In genomic region chr9:114811301-114811700, GRCh38 we compare ENCODE assay signal across 19 cellular contexts. TPM values are rescaled to one million over a fixed set of nuclear protein-coding genes. Genes with fewer than 3 reads are reported as not detected.
A peak's percentile ranks its signal among the peaks of the same experiment; 100 is the strongest.
DNase-seq lines count a peak whose midpoint lies in the region; ATAC-seq and TF ChIP-seq lines count a peak whose summit lies in the region.
"Had no signal": no experiment of that assay in that cellular context is flagged by ENCODE, and none has a peak within 500 bp of the region (broad histone marks: within the 10 kb centered on the region; RNA-seq: fewer than 3 reads in every experiment).

No MANE protein-coding gene starts in this region.

- ATAC-seq in mucosa of descending colon (peak; percentile 77), GM21381 (IDR thresholded peaks at IDR 0.05; ENCODE audit: unreplicated experiment) (no peak), GM21825 (IDR thresholded peaks at IDR 0.05; ENCODE audit: unreplicated experiment) (no peak)
- ATAC-seq: CD8-positive, alpha-beta T cell; left lung; Panc1 had no signal

- DNase-seq in Calu3 (peak; percentile 57), NCI-H2171 (lab: John Stamatoyannopoulos, UW) (peak; percentile 26), cardiac fibroblast (ENCODE audit: low read depth in 2 of 2) (peak; percentile 45 to 61), mucosa of descending colon (peak in 2 of 3 donors; percentile 28 to 42), dedifferentiated amniotic fluid mesenchymal stem cell (ENCODE audit: extremely low spot score) (no peak)
- no peak for DNase-seq in activated CD4-positive, alpha-beta memory T cell treated with anti-CD3 and anti-CD28 coated beads, Interleukin-2, amount 10 ng/mL, durations not matched to agents 7 days and 5 days
- DNase-seq: activated CD4-positive, alpha-beta T cell treated with anti-CD3 and anti-CD28 coated beads, Interleukin-2, amount 10 ng/mL, durations not matched to agents 7 days and 5 days; activated naive CD4-positive, alpha-beta T cell; aorta; CD8-positive, alpha-beta T cell; left lung; NCI-H2107; NCI-H82; nucleus accumbens; stimulated activated CD4-positive, alpha-beta T cell treated with anti-CD3 and anti-CD28 coated beads, Interleukin-2, amount 100 ng/mL, for 48 hours had no signal

- TF ChIP-seq CTCF in Calu3 (IDR thresholded peaks at IDR 0.05; ENCODE audit: unreplicated experiment) (no peak), cardiac fibroblast (IDR thresholded peaks at IDR 0.05; ENCODE audit: low read depth, low read length) (no peak), mucosa of descending colon (IDR thresholded peaks at IDR 0.05) (no peak)

- no TSS peak for BruUV-seq in Calu3 (replicated peaks; lab: Mats Ljungman, UMichigan)

- intact Hi-C loops in Calu3 (cut with micrococcal nuclease; ENCODE audit: unreplicated experiment) (loop anchor here (5.0 kb wide), 1 partner anchor 96 kb away; no protein-coding TSS in a partner anchor), mucosa of descending colon (cut with DNase I, micrococcal nuclease) (no loop called here)

- H3K4me3 ChIP-seq in cardiac fibroblast (replicated peaks in 1 of 2; ENCODE audit: low read depth in 2 of 2, low read length in 2 of 2): no peak overlapping the region
- no peak overlapping the region for H3K4me3 ChIP-seq in mucosa of descending colon
- H3K4me3 ChIP-seq: HAP-1, left lung had no signal

- no peaks in the 10 kb centered on the region for H3K36me3 Mint-ChIP-seq in Calu3 (ENCODE audit: insufficient read depth, unreplicated experiment)
- peaks cover 7% of the 10 kb centered on the region for H3K36me3 Mint-ChIP-seq in activated CD4-positive, alpha-beta memory T cell treated with anti-CD3 and anti-CD28 coated beads, Interleukin-2, amount 10 ng/mL, durations not matched to agents 7 days and 5 days (ENCODE audit: low read depth)
- H3K36me3 Mint-ChIP-seq: CD8-positive, alpha-beta T cell had no signal

- H3K4me1 Mint-ChIP-seq in Calu3 (ENCODE audit: low read depth, unreplicated experiment): peaks cover 29% of the 10 kb centered on the region
- H3K4me1 Mint-ChIP-seq in activated CD4-positive, alpha-beta memory T cell treated with anti-CD3 and anti-CD28 coated beads, Interleukin-2, amount 10 ng/mL, durations not matched to agents 7 days and 5 days: peaks cover 22% of the 10 kb centered on the region

- CTCF ChIA-PET in Calu3 (lab: Charles Lee): interaction anchor here (1.3 kb wide), 1 partner anchor 43 kb away, joined by 3 read pairs; no protein-coding TSS in a partner anchor
- CTCF ChIA-PET in activated CD4-positive, alpha-beta memory T cell treated with anti-CD3 and anti-CD28 coated beads, Interleukin-2, amount 10 ng/mL, durations not matched to agents 7 days and 5 days (lab: Charles Lee): no interaction called here

- peaks cover 4% of the 10 kb centered on the region for H3K9me3 Mint-ChIP-seq in Calu3 (ENCODE audit: low read depth, unreplicated experiment)
- no peaks in the 10 kb centered on the region for H3K9me3 Mint-ChIP-seq in activated CD4-positive, alpha-beta memory T cell treated with anti-CD3 and anti-CD28 coated beads, Interleukin-2, amount 10 ng/mL, durations not matched to agents 7 days and 5 days
- H3K9me3 Mint-ChIP-seq: activated CD4-positive, alpha-beta T cell treated with anti-CD3 and anti-CD28 coated beads, Interleukin-2, amount 10 ng/mL, durations not matched to agents 7 days and 5 days; CD8-positive, alpha-beta T cell had no signal

- H3K27me3 Mint-ChIP-seq in Calu3 (ENCODE audit: unreplicated experiment): no peaks in the 10 kb centered on the region
- H3K27me3 Mint-ChIP-seq in activated CD4-positive, alpha-beta memory T cell treated with anti-CD3 and anti-CD28 coated beads, Interleukin-2, amount 10 ng/mL, durations not matched to agents 7 days and 5 days: peaks cover 49% of the 10 kb centered on the region

- no peak overlapping the region for H3K4me3 Mint-ChIP-seq in Calu3 (ENCODE audit: low read depth, unreplicated experiment)
- H3K4me3 Mint-ChIP-seq in activated CD4-positive, alpha-beta memory T cell treated with anti-CD3 and anti-CD28 coated beads, Interleukin-2, amount 10 ng/mL, durations not matched to agents 7 days and 5 days: no peak overlapping the region
- H3K4me3 Mint-ChIP-seq: activated CD4-positive, alpha-beta T cell treated with anti-CD3 and anti-CD28 coated beads, Interleukin-2, amount 10 ng/mL, durations not matched to agents 7 days and 5 days; CD8-positive, alpha-beta T cell had no signal

- peaks cover 8% of the 10 kb centered on the region for H3K4me1 ChIP-seq in mucosa of descending colon (ENCODE audit: low read depth)
- H3K4me1 ChIP-seq: HAP-1 had no signal

- POLR2A ChIA-PET in activated CD4-positive, alpha-beta memory T cell treated with anti-CD3 and anti-CD28 coated beads, Interleukin-2, amount 10 ng/mL, durations not matched to agents 7 days and 5 days (lab: Charles Lee): no interaction called here

- H3K36me3 ChIP-seq in mucosa of descending colon (ENCODE audit: low read depth): no peaks in the 10 kb centered on the region
- H3K36me3 ChIP-seq: HAP-1, left lung had no signal

- no peaks in the 10 kb centered on the region for H3K9me3 ChIP-seq in mucosa of descending colon
- H3K9me3 ChIP-seq: HAP-1, left lung had no signal

- H3K27ac Mint-ChIP-seq in Calu3 (ENCODE audit: unreplicated experiment): peak overlapping the region; percentile 34
- H3K27ac Mint-ChIP-seq in activated CD4-positive, alpha-beta memory T cell treated with anti-CD3 and anti-CD28 coated beads, Interleukin-2, amount 10 ng/mL, durations not matched to agents 7 days and 5 days: no peak overlapping the region
- H3K27ac Mint-ChIP-seq: activated CD4-positive, alpha-beta T cell treated with anti-CD3 and anti-CD28 coated beads, Interleukin-2, amount 10 ng/mL, durations not matched to agents 7 days and 5 days; CD8-positive, alpha-beta T cell had no signal

RNA-seq across cellular contexts. Expression of gene TNFSF15, which starts 5.5 kb away (rescaled TPM):
- total RNA-seq in Calu3 (2022) (4.9 and 7.5 TPM in 2 replicates), mucosa of descending colon (1 to 10 TPM in 2 of 3 donors, under 1 TPM in 1; 0.80 to 8.7 (median 2.8) TPM)
- under 1 TPM; 0.03 TPM for total RNA-seq in activated CD4-positive, alpha-beta memory T cell treated with anti-CD3 and anti-CD28 coated beads, Interleukin-2, amount 10 ng/mL, durations not matched to agents 7 days and 5 days
- total RNA-seq: CD8-positive, alpha-beta T cell had no signal

Comparison
In these comparisons a context has a peak if more than half of its experiments do, and no peak if none do; other contexts are left out.
1. DNase-seq: peak in Calu3 (single experiment), NCI-H2171 (single experiment), cardiac fibroblast (2 of 2) and mucosa of descending colon (2 of 3); none in activated CD4-positive, alpha-beta memory T cell treated with anti-CD3 and anti-CD28 coated beads, Interleukin-2, amount 10 ng/mL, durations not matched to agents 7 days and 5 days (single experiment) and dedifferentiated amniotic fluid mesenchymal stem cell (single experiment).